Comparison of ENCODE assay signal across 1 cellular context in the genomic region with DNA sequence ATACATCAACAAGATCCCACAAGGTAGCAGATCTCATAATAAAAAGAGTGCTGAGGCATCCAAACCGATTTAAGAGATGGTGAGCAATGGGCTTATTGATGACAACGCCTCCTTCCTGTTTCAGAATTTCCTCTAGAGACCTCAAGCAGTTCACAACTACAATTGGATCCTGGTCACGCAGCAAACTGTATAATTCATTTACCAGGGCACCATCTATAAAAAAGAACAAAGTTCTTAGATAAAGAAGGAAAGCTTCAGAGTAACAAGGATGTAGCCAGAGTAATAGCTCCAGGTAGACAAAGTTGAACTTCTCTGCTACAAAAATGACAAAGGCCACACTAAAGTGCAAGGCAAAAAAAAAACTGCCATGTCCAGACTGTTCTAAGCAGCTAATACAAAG.
TF ChIP-seq lines count a peak whose summit lies in the region.

No MANE protein-coding gene starts in this region.

TF ChIP-seq in HEK293T, 16 proteins besides CTCF, POLR2A, EP300 and RAD21:
- no peak for TF ChIP-seq FOXK2 (IDR thresholded peaks at IDR 0.05)
- TF ChIP-seq, protein P1, sequence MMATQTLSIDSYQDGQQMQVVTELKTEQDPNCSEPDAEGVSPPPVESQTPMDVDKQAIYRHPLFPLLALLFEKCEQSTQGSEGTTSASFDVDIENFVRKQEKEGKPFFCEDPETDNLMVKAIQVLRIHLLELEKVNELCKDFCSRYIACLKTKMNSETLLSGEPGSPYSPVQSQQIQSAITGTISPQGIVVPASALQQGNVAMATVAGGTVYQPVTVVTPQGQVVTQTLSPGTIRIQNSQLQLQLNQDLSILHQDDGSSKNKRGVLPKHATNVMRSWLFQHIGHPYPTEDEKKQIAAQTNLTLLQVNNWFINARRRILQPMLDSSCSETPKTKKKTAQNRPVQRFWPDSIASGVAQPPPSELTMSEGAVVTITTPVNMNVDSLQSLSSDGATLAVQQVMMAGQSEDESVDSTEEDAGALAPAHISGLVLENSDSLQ (IDR thresholded peaks at IDR 0.05): no peak
- TF ChIP-seq LEF1 (IDR thresholded peaks at IDR 0.05; ENCODE audit: borderline replicate concordance): no peak
- no peak for TF ChIP-seq ZNF384 (IDR thresholded peaks at IDR 0.05)
- no peak for TF ChIP-seq HDGF (IDR thresholded peaks at IDR 0.05; ENCODE audit: borderline replicate concordance)
- TF ChIP-seq ARNT (IDR thresholded peaks at IDR 0.05): no peak
- TF ChIP-seq CTBP1 (IDR thresholded peaks at IDR 0.05; ENCODE audit: borderline replicate concordance): no peak
- no peak for TF ChIP-seq SUZ12 (IDR thresholded peaks at IDR 0.05)
- TF ChIP-seq FOXM1 (IDR thresholded peaks at IDR 0.05; ENCODE audit: borderline replicate concordance): no peak
- TF ChIP-seq ELF4 (IDR thresholded peaks at IDR 0.05): no peak
- TF ChIP-seq FOXA1 (IDR thresholded peaks at IDR 0.05): no peak
- TF ChIP-seq TARDBP (IDR thresholded peaks at IDR 0.05): no peak
- TF ChIP-seq BHLHE40 (IDR thresholded peaks at IDR 0.05; ENCODE audit: borderline replicate concordance): no peak
- no peak for TF ChIP-seq L3MBTL2 (conservative IDR thresholded peaks at IDR 0.05)
- TF ChIP-seq NFRKB (IDR thresholded peaks at IDR 0.05): no peak
- TF ChIP-seq SP1 (IDR thresholded peaks at IDR 0.05): no peak
TF ChIP-seq in HEK293T: peak in this region for 0.
